Comparison of ENCODE assay signal across 9 cellular contexts in genomic region chr17:48469227-48469626, GRCh38. TPM values are rescaled to one million over a fixed set of nuclear protein-coding genes. Genes with fewer than 3 reads are reported as not detected.
"Had no signal": no experiment of that assay in that cellular context is flagged by ENCODE, and none has a peak within 500 bp of the region (broad histone marks: within the 10 kb centered on the region; RNA-seq: fewer than 3 reads in every experiment).

No MANE protein-coding gene starts in this region.

- H3K36me3 ChIP-seq: HAP-1 had no signal

- H3K4me3 ChIP-seq: HAP-1, K562 had no signal

- H3K9me3 ChIP-seq: HAP-1 had no signal

- H3K27ac ChIP-seq: HL-60 had no signal

- DNase-seq: GOT3, H7, IMR-90, KG1 had no signal

- ATAC-seq: HCT116, K562 had no signal

- FAIRE-seq: K562 had no signal

- H3K4me1 ChIP-seq: HAP-1 had no signal

RNA-seq across cellular contexts. Expression of gene SKAP1, which starts 39.2 kb away (rescaled TPM):
- total RNA-seq: H4, H7, IMR-90 had no signal
- polyA plus RNA-seq: IMR-90 had no signal
